15 cellular contexts compared by ENCODE assay signal in the genomic region with DNA sequence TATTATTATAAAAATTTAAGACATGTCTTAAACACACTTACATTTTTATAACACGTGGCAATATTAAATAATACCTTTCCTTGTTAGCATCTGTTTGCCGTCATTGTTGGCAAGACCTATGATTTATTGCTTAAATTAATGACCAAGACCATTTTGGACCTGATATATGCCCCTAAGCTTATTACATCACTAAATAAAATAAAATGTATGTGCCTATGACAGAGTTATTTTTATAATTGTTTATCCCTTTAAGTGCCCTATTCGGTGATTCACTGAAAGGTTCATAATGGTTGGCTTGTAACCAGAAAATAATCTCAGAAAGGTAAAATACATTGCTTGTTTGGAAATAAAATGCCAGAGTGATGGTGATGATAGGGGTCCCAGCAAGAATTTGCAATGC. TPM values are rescaled to one million over a fixed set of nuclear protein-coding genes. Genes with fewer than 3 reads are reported as not detected.
DNase-seq lines count a peak whose midpoint lies in the region; ATAC-seq and TF ChIP-seq lines count a peak whose summit lies in the region.
"Had no signal": no experiment of that assay in that cellular context is flagged by ENCODE, and none has a peak within 500 bp of the region (broad histone marks: within the 10 kb centered on the region; RNA-seq: fewer than 3 reads in every experiment).

No MANE protein-coding gene starts in this region.

- peaks cover 0 to 36% (median 21%) of the 10 kb centered on the region in 9 donors for H3K4me1 ChIP-seq in heart right ventricle
- peaks cover 42% of the 10 kb centered on the region for H3K4me1 ChIP-seq in psoas muscle

- no peak for DNase-seq in heart right ventricle
- no peak for DNase-seq in left cardiac atrium
- DNase-seq in NCI-H1417 treated with DMSO at 0.1 percent for 48 hours (lab: John Stamatoyannopoulos, UW): peak; percentile 33
- DNase-seq in psoas muscle: no peak
- no peak for DNase-seq in CD14-positive monocyte (ENCODE audit: low spot score)
- no peak for DNase-seq in activated effector memory CD4-positive, alpha-beta T cell treated with Interleukin-2 at 50 U/mL for 16 hours
- DNase-seq in occipital lobe (lab: John Stamatoyannopoulos, UW): no peak
- DNase-seq: 8988T; AML-193; CD4-positive, CD25-positive, alpha-beta regulatory T cell; DMS53 had no signal

- H3K36me3 Mint-ChIP-seq in CD14-positive monocyte: no peaks in the 10 kb centered on the region

- 46 to 67% methylated on average over 3 of the region's 3 CpGs for WGBS in heart right ventricle, 2 donors
- WGBS in psoas muscle, 3 donors: 39 to 64% (median 40%) methylated on average over 3 of the region's 3 CpGs

- no peaks in the 10 kb centered on the region for H3K4me1 Mint-ChIP-seq in CD14-positive monocyte

- H3K4me3 ChIP-seq in heart right ventricle: peak overlapping the region in 8 of 10 donors; percentile 13 to 45 (median 29)
- no peak overlapping the region for H3K4me3 ChIP-seq in psoas muscle
- H3K4me3 ChIP-seq: BLaER1, HAP-1 had no signal

- no peak overlapping the region for H3K27ac Mint-ChIP-seq in CD14-positive monocyte
- H3K27ac Mint-ChIP-seq: CD4-positive, CD25-positive, alpha-beta regulatory T cell had no signal

- peaks cover 0 to 4% (median 0%) of the 10 kb centered on the region in 7 donors for H3K9me3 Mint-ChIP-seq in CD14-positive monocyte
- H3K9me3 Mint-ChIP-seq: CD4-positive, CD25-positive, alpha-beta regulatory T cell had no signal

- no peaks in the 10 kb centered on the region for H3K27me3 Mint-ChIP-seq in CD14-positive monocyte (ENCODE audit: low read depth in 3 of 3)
- H3K27me3 Mint-ChIP-seq: CD4-positive, CD25-positive, alpha-beta regulatory T cell had no signal

- intact Hi-C loops in heart right ventricle (cut with DNase I) (loop anchor here in 3 of 10 donors (5.0 to 10.0 kb wide), 3 partner anchors 95 to 508 kb away; partner anchors contain the start of gene MEIS2 (in 1 of the 3)), left cardiac atrium (cut with DNase I) (no loop called here), psoas muscle (cut with DNase I) (no loop called here), CD14-positive monocyte (cut with micrococcal nuclease) (no loop called here)

- peak overlapping the region; percentile 7 to 94 (median 88) for H3K27ac ChIP-seq in heart right ventricle
- H3K27ac ChIP-seq in psoas muscle: peak overlapping the region; percentile 14
- H3K27ac ChIP-seq: BLaER1 had no signal

- no peaks in the 10 kb centered on the region for H3K9me3 ChIP-seq in heart right ventricle
- H3K9me3 ChIP-seq in psoas muscle: no peaks in the 10 kb centered on the region
- H3K9me3 ChIP-seq: HAP-1 had no signal

- H3K36me3 ChIP-seq in heart right ventricle (no peaks in the 10 kb centered on the region), psoas muscle (ENCODE audit: insufficient read depth in 1 of 2, low read depth in 1 of 2) (no peaks in the 10 kb centered on the region)
- H3K36me3 ChIP-seq: HAP-1 had no signal

- no peak for TF ChIP-seq CTCF in heart right ventricle (IDR thresholded peaks at IDR 0.05)
- no peak for TF ChIP-seq CTCF in psoas muscle (IDR thresholded peaks at IDR 0.05)
- TF ChIP-seq CTCF in CD14-positive monocyte (IDR thresholded peaks at IDR 0.05): no peak

- no peaks in the 10 kb centered on the region for H3K27me3 ChIP-seq in heart right ventricle
- no peaks in the 10 kb centered on the region for H3K27me3 ChIP-seq in psoas muscle (ENCODE audit: insufficient read depth in 3 of 3, low read length in 2 of 3)
- H3K27me3 ChIP-seq: BLaER1 had no signal

- no peak overlapping the region for H3K4me3 Mint-ChIP-seq in CD14-positive monocyte
- H3K4me3 Mint-ChIP-seq: CD4-positive, CD25-positive, alpha-beta regulatory T cell had no signal

- ATAC-seq in heart right ventricle: no peak
- ATAC-seq in left cardiac atrium: no peak
- no peak for ATAC-seq in SK-N-SH treated with all-trans-retinoic acid at 6 μM for 48 hours
- ATAC-seq in psoas muscle: no peak
- ATAC-seq: HepG2 had no signal

TF ChIP-seq in SK-N-SH treated with all-trans-retinoic acid at 6 μM for 48 hours, 23 proteins besides CTCF, POLR2A, EP300 and RAD21 (continues in another document):
- TF ChIP-seq CSDC2 (CRISPR knock-in tag; IDR thresholded peaks at IDR 0.05): no peak
- TF ChIP-seq RARB (CRISPR knock-in tag; IDR thresholded peaks at IDR 0.05): no peak
- no peak for TF ChIP-seq ZFP30 (CRISPR knock-in tag; IDR thresholded peaks at IDR 0.05)
- no peak for TF ChIP-seq ARNTL (CRISPR knock-in tag; IDR thresholded peaks at IDR 0.05; ENCODE audit: borderline replicate concordance, low read depth)
- no peak; the same call in 1 of the 2 replicates for TF ChIP-seq GLIS3 (CRISPR knock-in tag; IDR thresholded peaks at IDR 0.05)
- no peak for TF ChIP-seq OSR1 (CRISPR knock-in tag; IDR thresholded peaks at IDR 0.05)
- no peak for TF ChIP-seq ZNF70 (CRISPR knock-in tag; IDR thresholded peaks at IDR 0.05)
- no peak for TF ChIP-seq ZNF565 (CRISPR knock-in tag; conservative IDR thresholded peaks at IDR 0.05; ENCODE audit: low read depth)
- TF ChIP-seq, protein P1, sequence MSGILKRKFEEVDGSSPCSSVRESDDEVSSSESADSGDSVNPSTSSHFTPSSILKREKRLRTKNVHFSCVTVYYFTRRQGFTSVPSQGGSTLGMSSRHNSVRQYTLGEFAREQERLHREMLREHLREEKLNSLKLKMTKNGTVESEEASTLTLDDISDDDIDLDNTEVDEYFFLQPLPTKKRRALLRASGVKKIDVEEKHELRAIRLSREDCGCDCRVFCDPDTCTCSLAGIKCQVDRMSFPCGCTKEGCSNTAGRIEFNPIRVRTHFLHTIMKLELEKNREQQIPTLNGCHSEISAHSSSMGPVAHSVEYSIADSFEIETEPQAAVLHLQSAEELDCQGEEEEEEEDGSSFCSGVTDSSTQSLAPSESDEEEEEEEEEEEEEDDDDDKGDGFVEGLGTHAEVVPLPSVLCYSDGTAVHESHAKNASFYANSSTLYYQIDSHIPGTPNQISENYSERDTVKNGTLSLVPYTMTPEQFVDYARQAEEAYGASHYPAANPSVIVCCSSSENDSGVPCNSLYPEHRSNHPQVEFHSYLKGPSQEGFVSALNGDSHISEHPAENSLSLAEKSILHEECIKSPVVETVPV (CRISPR knock-in tag; IDR thresholded peaks at IDR 0.05): no peak
- no peak for TF ChIP-seq TCF4 (CRISPR knock-in tag; IDR thresholded peaks at IDR 0.05; ENCODE audit: borderline replicate concordance)
- no peak for TF ChIP-seq ZC3H10 (CRISPR knock-in tag; IDR thresholded peaks at IDR 0.05)
- no peak for TF ChIP-seq ZNF8 (CRISPR knock-in tag; IDR thresholded peaks at IDR 0.05)
- TF ChIP-seq, protein P2, sequence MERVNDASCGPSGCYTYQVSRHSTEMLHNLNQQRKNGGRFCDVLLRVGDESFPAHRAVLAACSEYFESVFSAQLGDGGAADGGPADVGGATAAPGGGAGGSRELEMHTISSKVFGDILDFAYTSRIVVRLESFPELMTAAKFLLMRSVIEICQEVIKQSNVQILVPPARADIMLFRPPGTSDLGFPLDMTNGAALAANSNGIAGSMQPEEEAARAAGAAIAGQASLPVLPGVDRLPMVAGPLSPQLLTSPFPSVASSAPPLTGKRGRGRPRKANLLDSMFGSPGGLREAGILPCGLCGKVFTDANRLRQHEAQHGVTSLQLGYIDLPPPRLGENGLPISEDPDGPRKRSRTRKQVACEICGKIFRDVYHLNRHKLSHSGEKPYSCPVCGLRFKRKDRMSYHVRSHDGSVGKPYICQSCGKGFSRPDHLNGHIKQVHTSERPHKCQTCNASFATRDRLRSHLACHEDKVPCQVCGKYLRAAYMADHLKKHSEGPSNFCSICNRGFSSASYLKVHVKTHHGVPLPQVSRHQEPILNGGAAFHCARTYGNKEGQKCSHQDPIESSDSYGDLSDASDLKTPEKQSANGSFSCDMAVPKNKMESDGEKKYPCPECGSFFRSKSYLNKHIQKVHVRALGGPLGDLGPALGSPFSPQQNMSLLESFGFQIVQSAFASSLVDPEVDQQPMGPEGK (CRISPR knock-in tag; IDR thresholded peaks at IDR 0.05; ENCODE audit: borderline replicate concordance): no peak
- no peak for TF ChIP-seq ZFP3 (CRISPR knock-in tag; IDR thresholded peaks at IDR 0.05)
- no peak for TF ChIP-seq PPARA (CRISPR knock-in tag; IDR thresholded peaks at IDR 0.05; ENCODE audit: borderline replicate concordance)
- TF ChIP-seq SNAI2 (CRISPR knock-in tag; IDR thresholded peaks at IDR 0.05): no peak
- TF ChIP-seq TOX (CRISPR knock-in tag; IDR thresholded peaks at IDR 0.05; ENCODE audit: borderline replicate concordance): no peak
- TF ChIP-seq ISL1 (CRISPR knock-in tag; IDR thresholded peaks at IDR 0.05): peak; percentile 97
- no peak for TF ChIP-seq TSHZ2 (CRISPR knock-in tag; IDR thresholded peaks at IDR 0.05)
- 0 out of 2 replicates have a peak, but pooled peaks have one; percentile 11 for TF ChIP-seq ESRRG (CRISPR knock-in tag; IDR thresholded peaks at IDR 0.05)

RNA-seq across cellular contexts. Expression of gene CDIN1, which starts 17.5 kb away (rescaled TPM):
- total RNA-seq in heart right ventricle (100 to 1,000 TPM; 143 to 344 (median 222) TPM), left cardiac atrium (10 to 100 TPM; 14.3 to 19.6 TPM), psoas muscle (10 to 100 TPM; 11.8 to 43.2 (median 22.7) TPM), occipital lobe (14.2 TPM)
- polyA plus RNA-seq in heart right ventricle (100 to 1,000 TPM in 1 of 2 donors, 10 to 100 TPM in 1; 76.4 to 212 TPM), psoas muscle (10 to 100 TPM in 1 of 3 donors, 1 to 10 TPM in 2; 7.5 to 12.9 (median 9.5) TPM), CD14-positive monocyte (1 to 10 TPM in 1 of 2 donors, under 1 TPM in 1; 0.57 to 2.1 TPM)
